In the genomic region with DNA sequence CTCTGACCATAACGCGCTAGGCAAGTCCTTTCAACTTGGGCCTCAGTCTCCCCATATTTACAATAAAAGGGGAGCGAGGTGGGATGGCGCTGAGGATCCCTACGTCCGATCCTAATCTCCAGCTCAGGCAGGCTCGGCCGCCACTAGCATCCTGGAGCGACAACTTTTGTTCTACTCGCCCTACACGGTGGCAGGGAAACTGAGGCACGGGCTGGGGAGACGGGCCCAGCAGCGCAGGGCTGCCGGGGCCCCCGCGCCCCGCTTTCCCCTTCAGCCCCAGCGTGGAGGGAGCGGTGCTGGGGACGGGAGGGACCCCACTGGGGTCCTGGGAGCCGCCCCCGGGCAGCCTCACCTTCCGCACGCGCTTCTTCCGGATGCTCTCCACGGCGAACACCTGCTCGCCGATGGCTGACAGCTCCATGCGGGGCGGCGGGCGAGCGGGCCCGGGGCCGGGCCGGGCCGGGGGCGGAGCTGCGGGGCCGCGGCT, we compare ENCODE assay signal across 1 cellular context.
TF ChIP-seq lines count a peak whose summit lies in the region.

No MANE protein-coding gene starts in this region.

TF ChIP-seq in A549, 52 proteins besides CTCF, POLR2A, EP300 and RAD21 (continued from another document):
- no peak for TF ChIP-seq ESRRA (IDR thresholded peaks at IDR 0.05; ENCODE audit: borderline replicate concordance, low read length)
- no peak for TF ChIP-seq KDM5A (IDR thresholded peaks at IDR 0.05)
- TF ChIP-seq GATA3 (IDR thresholded peaks at IDR 0.05; ENCODE audit: borderline replicate concordance), result no peak
